10 cellular contexts compared by ENCODE assay signal in genomic region chr15:48493084-48493762, GRCh38.
DNase-seq lines count a peak whose midpoint lies in the region; ATAC-seq, FAIRE-seq and TF ChIP-seq lines count a peak whose summit lies in the region.
"Had no signal": no experiment of that assay in that cellular context is flagged by ENCODE, and none has a peak within 500 bp of the region (broad histone marks: within the 10 kb centered on the region; RNA-seq: fewer than 3 reads in every experiment).

No MANE protein-coding gene starts in this region.

- H3K4me3 ChIP-seq in MG63 (no peak overlapping the region), lung (no peak overlapping the region), stomach (no peak overlapping the region)
- H3K4me3 ChIP-seq in effector memory CD4-positive, alpha-beta T cell (ENCODE audit: insufficient read depth, low read depth, low read length, poor library complexity, severe bottlenecking): no peak overlapping the region
- H3K4me3 ChIP-seq in CD8-positive, alpha-beta T cell (ENCODE audit: low read depth, low read length): no peak overlapping the region

- no peak overlapping the region for H3K4me3 Mint-ChIP-seq in CD8-positive, alpha-beta T cell

- no peaks in the 10 kb centered on the region for H3K27me3 Mint-ChIP-seq in CD8-positive, alpha-beta T cell (ENCODE audit: low read depth)

- peak; percentile 58 for ATAC-seq in lung (ENCODE audit: insufficient read depth, low FRiP score)
- ATAC-seq in CD8-positive, alpha-beta T cell: no peak

- no peaks in the 10 kb centered on the region for H3K4me1 Mint-ChIP-seq in CD8-positive, alpha-beta T cell (ENCODE audit: low read depth)

- no peaks in the 10 kb centered on the region for H3K36me3 Mint-ChIP-seq in CD8-positive, alpha-beta T cell

- POLR2A ChIA-PET in CD8-positive, alpha-beta T cell (lab: Charles Lee): no interaction called here

- TF ChIP-seq POLR2A in stomach (IDR thresholded peaks at IDR 0.05): no peak
- TF ChIP-seq POLR2A in GM12891 (IDR thresholded peaks at IDR 0.05; ENCODE audit: low read depth, low read length): no peak

- no peak for TF ChIP-seq CTCF in lung (IDR thresholded peaks at IDR 0.05; ENCODE audit: control extremely low read depth, extremely low read depth)
- TF ChIP-seq CTCF in stomach (IDR thresholded peaks at IDR 0.05): no peak
- TF ChIP-seq CTCF in CD8-positive, alpha-beta T cell (IDR thresholded peaks at IDR 0.05): no peak

- no peak overlapping the region for H3K27ac Mint-ChIP-seq in CD8-positive, alpha-beta T cell

- no peaks in the 10 kb centered on the region for H3K9me3 ChIP-seq in MG63
- H3K9me3 ChIP-seq in lung (ENCODE audit: control insufficient read depth in 2 of 2, insufficient read depth in 1 of 2, low read length in 1 of 2): no peaks in the 10 kb centered on the region
- no peaks in the 10 kb centered on the region for H3K9me3 ChIP-seq in stomach
- H3K9me3 ChIP-seq in effector memory CD4-positive, alpha-beta T cell (ENCODE audit: control insufficient read depth, low read length): no peaks in the 10 kb centered on the region
- no peaks in the 10 kb centered on the region for H3K9me3 ChIP-seq in CD8-positive, alpha-beta T cell (ENCODE audit: low read length)

- H3K27ac ChIP-seq in lung (ENCODE audit: low read depth in 1 of 2, low read length in 1 of 2) (peak overlapping the region in 1 of 2 donors; percentile 9), stomach (peak overlapping the region in 2 of 5 donors; percentile 29 to 43)
- H3K27ac ChIP-seq in effector memory CD4-positive, alpha-beta T cell (ENCODE audit: insufficient read depth, low read length, poor library complexity, severe bottlenecking): no peak overlapping the region
- H3K27ac ChIP-seq in CD8-positive, alpha-beta T cell (ENCODE audit: low read depth, low read length): no peak overlapping the region

- no peaks in the 10 kb centered on the region for H3K27me3 ChIP-seq in MG63
- no peaks in the 10 kb centered on the region for H3K27me3 ChIP-seq in lung (ENCODE audit: control insufficient read depth, insufficient read depth)
- no peaks in the 10 kb centered on the region for H3K27me3 ChIP-seq in stomach
- no peaks in the 10 kb centered on the region for H3K27me3 ChIP-seq in effector memory CD4-positive, alpha-beta T cell (replicated peaks; ENCODE audit: control insufficient read depth, insufficient read depth, low read length, poor library complexity, severe bottlenecking)
- H3K27me3 ChIP-seq in CD8-positive, alpha-beta T cell (ENCODE audit: insufficient read depth, low read length): no peaks in the 10 kb centered on the region

- H3K9me3 Mint-ChIP-seq in CD8-positive, alpha-beta T cell: no peaks in the 10 kb centered on the region

- no peak for TF ChIP-seq EP300 in stomach (IDR thresholded peaks at IDR 0.05)

- FAIRE-seq in GM12891 (lab: Jason Lieb, UNC): no peak

- H3K4me1 ChIP-seq in lung (ENCODE audit: control insufficient read depth in 2 of 2, insufficient read depth in 2 of 2, low read length in 2 of 2): no peaks in the 10 kb centered on the region
- no peaks in the 10 kb centered on the region for H3K4me1 ChIP-seq in stomach
- H3K4me1 ChIP-seq in effector memory CD4-positive, alpha-beta T cell (ENCODE audit: control insufficient read depth, insufficient read depth, low read length, poor library complexity, severe bottlenecking): no peaks in the 10 kb centered on the region
- H3K4me1 ChIP-seq in CD8-positive, alpha-beta T cell (ENCODE audit: insufficient read depth, low read length): no peaks in the 10 kb centered on the region

- WGBS in lung, 2 donors: 83 to 86% methylated on average over 1 of the region's 1 CpG
- 75 to 93% (median 83%) methylated on average over 1 of the region's 1 CpG for WGBS in stomach, 5 donors

- DNase-seq in MG63: peak; percentile 67
- peak; percentile 92 for DNase-seq in dedifferentiated amniotic fluid mesenchymal stem cell (ENCODE audit: extremely low spot score)
- DNase-seq in lung (ENCODE audit: low spot score): no peak
- DNase-seq in stomach: no peak
- no peak for DNase-seq in effector memory CD4-positive, alpha-beta T cell
- DNase-seq in GM12891 (ENCODE audit: insufficient read length, low spot score): no peak
- no peak for DNase-seq in CD8-positive, alpha-beta T cell
- DNase-seq: effector CD8-positive, alpha-beta T cell; Kasumi-1; T-helper 9 cell had no signal

- CTCF ChIA-PET in CD8-positive, alpha-beta T cell (lab: Charles Lee): no interaction called here

- intact Hi-C loops in stomach (cut with DNase I; ENCODE audit: low total_unique reads): no loop called here
- intact Hi-C loops in CD8-positive, alpha-beta T cell (cut with DNase I, micrococcal nuclease): no loop called here

- peaks cover 86% of the 10 kb centered on the region for H3K36me3 ChIP-seq in MG63
- peaks cover 1 to 6% of the 10 kb centered on the region in 2 donors for H3K36me3 ChIP-seq in lung (ENCODE audit: control insufficient read depth in 2 of 2, insufficient read depth in 2 of 2, low read length in 2 of 2)
- peaks cover 11 to 92% (median 61%) of the 10 kb centered on the region in 4 donors for H3K36me3 ChIP-seq in stomach
- no peaks in the 10 kb centered on the region for H3K36me3 ChIP-seq in effector memory CD4-positive, alpha-beta T cell (ENCODE audit: control insufficient read depth, insufficient read depth, low read length)
- no peaks in the 10 kb centered on the region for H3K36me3 ChIP-seq in CD8-positive, alpha-beta T cell (ENCODE audit: insufficient read depth, low read length)

TF ChIP-seq in GM12891, 5 proteins besides CTCF, POLR2A, EP300 and RAD21:
- no peak for TF ChIP-seq TAF1 (IDR thresholded peaks at IDR 0.05; ENCODE audit: low read depth, low read length)
- TF ChIP-seq SPI1 (IDR thresholded peaks at IDR 0.05; ENCODE audit: low read depth, low read length): no peak
- TF ChIP-seq PAX5 (IDR thresholded peaks at IDR 0.05; ENCODE audit: insufficient read depth, low read length, severe bottlenecking): no peak
- TF ChIP-seq POLR2AphosphoS5 (IDR thresholded peaks at IDR 0.05; ENCODE audit: low read depth, low read length): no peak
- TF ChIP-seq POU2F2 (IDR thresholded peaks at IDR 0.05; ENCODE audit: low read depth, low read length): no peak

Comparison
In these comparisons a context has a peak if more than half of its experiments do, and no peak if none do; other contexts are left out.
1. DNase-seq: peak in MG63 (single experiment) and dedifferentiated amniotic fluid mesenchymal stem cell (single experiment); none in lung (single experiment), stomach (single experiment), effector memory CD4-positive, alpha-beta T cell (0 of 3), GM12891 (single experiment) and CD8-positive, alpha-beta T cell (0 of 7).